Comparison of ENCODE assay signal across 8 cellular contexts in the genomic region with DNA sequence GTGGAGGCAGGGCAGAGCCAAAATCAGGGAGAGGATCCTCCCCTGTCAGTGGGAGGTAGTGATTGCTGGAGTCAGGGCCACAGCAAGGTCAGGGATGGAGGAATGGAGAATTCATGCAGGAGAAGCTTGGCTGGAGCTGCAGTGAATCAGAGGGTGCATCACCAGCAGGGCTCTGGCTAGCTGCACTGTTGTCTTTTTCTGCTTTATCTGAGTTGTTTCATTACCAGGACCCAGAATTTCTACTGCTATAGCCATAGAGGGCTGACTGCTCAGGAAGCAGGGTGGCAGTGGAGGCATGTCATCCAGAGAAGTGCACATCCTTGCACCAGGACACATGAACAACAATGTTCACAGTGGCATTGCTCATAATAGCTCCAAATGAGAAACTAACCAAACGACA.
DNase-seq lines count a peak whose midpoint lies in the region; ATAC-seq and TF ChIP-seq lines count a peak whose summit lies in the region.

No MANE protein-coding gene starts in this region.

- H3K4me3 ChIP-seq in Panc1 (ENCODE audit: low read depth in 2 of 2, low read length in 2 of 2) (no peak overlapping the region), esophagus squamous epithelium (no peak overlapping the region), mucosa of descending colon (no peak overlapping the region), urinary bladder (ENCODE audit: low read depth, low read length) (no peak overlapping the region)

- CTCF ChIA-PET in Panc1 (lab: Charles Lee): no interaction called here

- intact Hi-C loops in Panc1 (cut with micrococcal nuclease; ENCODE audit: unreplicated experiment) (no loop called here), esophagus squamous epithelium (cut with DNase I) (no loop called here), mucosa of descending colon (cut with DNase I, micrococcal nuclease) (no loop called here)

- H3K36me3 ChIP-seq in Panc1 (ENCODE audit: control insufficient read depth, insufficient read depth, low read length) (no peaks in the 10 kb centered on the region), esophagus squamous epithelium (no peaks in the 10 kb centered on the region), mucosa of descending colon (ENCODE audit: low read depth) (no peaks in the 10 kb centered on the region), urinary bladder (ENCODE audit: insufficient read depth) (no peaks in the 10 kb centered on the region)

- POLR2A ChIA-PET in Panc1 (lab: Charles Lee): interaction anchor here (0.6 to 0.7 kb wide), 2 partner anchors 31 to 118 kb away, joined by 3 to 8 read pairs; no protein-coding TSS in a partner anchor

- 71 to 79% methylated on average over 1 of the region's 1 CpG for WGBS in esophagus squamous epithelium, 2 donors
- WGBS in urinary bladder: 68% methylated on average over 1 of the region's 1 CpG

- TF ChIP-seq CTCF in Panc1 (IDR thresholded peaks at IDR 0.05) (no peak), esophagus squamous epithelium (IDR thresholded peaks at IDR 0.05) (no peak), mucosa of descending colon (IDR thresholded peaks at IDR 0.05) (no peak), GM13976 (IDR thresholded peaks at IDR 0.05; ENCODE audit: borderline replicate concordance, control extremely low read depth, extremely low read depth, insufficient read depth, missing control alignments) (no peak)

- DNase-seq in Panc1 (ENCODE audit: low read depth, low spot score) (no peak), esophagus squamous epithelium (lab: John Stamatoyannopoulos, UW) (no peak), mucosa of descending colon (no peak), epidermal melanocyte (ENCODE audit: insufficient read length, low spot score) (no peak), NCI-H510A (lab: John Stamatoyannopoulos, UW) (no peak), AML-193 (lab: John Stamatoyannopoulos, UW) (no peak), GM13976 (ENCODE audit: low spot score) (no peak)

- H3K9me3 ChIP-seq in Panc1 (ENCODE audit: control insufficient read depth, insufficient read depth, low read depth, low read length) (no peaks in the 10 kb centered on the region), esophagus squamous epithelium (no peaks in the 10 kb centered on the region), mucosa of descending colon (no peaks in the 10 kb centered on the region)

- H3K27ac ChIP-seq in Panc1 (ENCODE audit: low read length) (peak overlapping the region; percentile 80), esophagus squamous epithelium (peak overlapping the region; percentile 27 to 86 (median 75)), urinary bladder (ENCODE audit: low read depth) (peak overlapping the region; percentile 54)

- ATAC-seq in Panc1 (peak; percentile 55), mucosa of descending colon (peak; percentile 56)

- peaks cover 20% of the 10 kb centered on the region for H3K4me1 ChIP-seq in Panc1 (ENCODE audit: control insufficient read depth, insufficient read depth, low read length)
- peaks cover 5 to 57% (median 31%) of the 10 kb centered on the region in 3 donors for H3K4me1 ChIP-seq in esophagus squamous epithelium
- H3K4me1 ChIP-seq in mucosa of descending colon (ENCODE audit: low read depth): no peaks in the 10 kb centered on the region
- H3K4me1 ChIP-seq in urinary bladder (ENCODE audit: insufficient read depth): no peaks in the 10 kb centered on the region

- TF ChIP-seq POLR2A in esophagus squamous epithelium (IDR thresholded peaks at IDR 0.05): no peak

- no peaks in the 10 kb centered on the region for H3K27me3 ChIP-seq in Panc1 (ENCODE audit: control insufficient read depth, insufficient read depth, low read length)
- H3K27me3 ChIP-seq in esophagus squamous epithelium: no peaks in the 10 kb centered on the region

- in situ Hi-C loops in Panc1 (cut with HindIII; ENCODE audit: low pct_unique_long_range_greater_than_20kb, low sequenced_read_pairs): no loop called here
- in situ Hi-C loops in GM13976 (cut with MboI; ENCODE audit: low sequenced_read_pairs, unreplicated experiment): no loop called here

- no TSS peak for BruUV-seq in Panc1 (replicated peaks; lab: Mats Ljungman, UMichigan)
